8 cellular contexts compared by ENCODE assay signal in the genomic region with DNA sequence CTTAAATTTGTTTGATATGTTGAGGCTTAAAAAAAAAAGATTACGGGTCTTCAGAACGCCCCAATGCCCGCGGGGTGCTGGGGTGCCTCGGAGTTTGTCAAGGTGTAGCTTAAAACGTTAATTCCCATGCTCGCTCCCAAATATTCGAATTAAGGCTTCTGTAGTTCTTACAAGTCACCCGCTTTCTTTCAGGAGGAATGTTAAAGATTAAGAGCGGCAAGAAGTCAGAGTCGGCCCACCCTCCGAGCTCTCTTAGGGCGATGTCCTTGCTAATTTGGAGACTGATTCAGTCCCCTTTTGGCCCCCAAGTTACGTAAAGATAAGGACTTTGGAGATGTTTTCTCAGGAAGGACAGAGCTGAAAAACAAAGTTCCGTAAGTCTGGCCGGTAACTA. TPM values are rescaled to one million over a fixed set of nuclear protein-coding genes. Genes with fewer than 3 reads are reported as not detected.
DNase-seq lines count a peak whose midpoint lies in the region; ATAC-seq, FAIRE-seq and TF ChIP-seq lines count a peak whose summit lies in the region.

No MANE protein-coding gene starts in this region.

- peak overlapping the region; percentile 82 to 98 (median 93) for H3K27ac ChIP-seq in BLaER1 treated with 17β-estradiol and CSF1 and Interleukin-3, amounts not matched to agents 10 nM and 100 nM
- H3K27ac ChIP-seq in kidney (ENCODE audit: low read depth in 2 of 2, low read length in 2 of 2) (peak overlapping the region; percentile 72 to 85), thyroid gland (peak overlapping the region; percentile 64 to 85 (median 82))

- peaks cover 22 to 32% (median 29%) of the 10 kb centered on the region in 10 experiments for H3K4me1 ChIP-seq in BLaER1 treated with 17β-estradiol and CSF1 and Interleukin-3, amounts not matched to agents 10 nM and 100 nM
- H3K4me1 ChIP-seq in kidney (ENCODE audit: control insufficient read depth in 1 of 2, insufficient read depth in 1 of 2, low read depth in 1 of 2, low read length in 2 of 2) (peaks cover 9 to 12% of the 10 kb centered on the region in 2 donors), thyroid gland (peaks cover 15 to 26% of the 10 kb centered on the region in 2 donors)

- H3K9me3 Mint-ChIP-seq in HFFc6: peaks cover 17% of the 10 kb centered on the region
- no peaks in the 10 kb centered on the region for H3K9me3 Mint-ChIP-seq in activated naive CD8-positive, alpha-beta T cell treated with anti-CD3 and anti-CD28 coated beads, Interleukin-2, amount 50 U/mL, for 24 hours

- no peak for FAIRE-seq in kidney (lab: Jason Lieb, UNC)

- TF ChIP-seq CTCF in HFFc6 (IDR thresholded peaks at IDR 0.05) (no peak), kidney (IDR thresholded peaks at IDR 0.05; ENCODE audit: borderline replicate concordance, extremely low read depth, insufficient read depth) (no peak), thyroid gland (IDR thresholded peaks at IDR 0.05) (no peak)

- intact Hi-C loops in kidney (cut with DNase I) (no loop called here), thyroid gland (cut with DNase I) (no loop called here)

- H4K20me1 ChIP-seq in BLaER1 treated with 17β-estradiol and CSF1 and Interleukin-3, amounts not matched to agents 10 nM and 100 nM: peaks cover 38 to 42% (median 41%) of the 10 kb centered on the region in 11 experiments

- peak overlapping the region; percentile 96 for H3K4me3 Mint-ChIP-seq in HFFc6
- H3K4me3 Mint-ChIP-seq in activated naive CD8-positive, alpha-beta T cell treated with anti-CD3 and anti-CD28 coated beads, Interleukin-2, amount 50 U/mL, for 24 hours: peak overlapping the region; percentile 98

- 12 to 13% methylated on average over 16 of the region's 16 CpGs for WGBS in thyroid gland, 2 donors

- H3K9ac ChIP-seq in BLaER1 treated with 17β-estradiol and CSF1 and Interleukin-3, amounts not matched to agents 10 nM and 100 nM: peak overlapping the region; percentile 91 to 99 (median 96)
- peak overlapping the region; percentile 61 to 91 for H3K9ac ChIP-seq in kidney (ENCODE audit: low read length in 2 of 2)

- no peak for TF ChIP-seq POLR2A in thyroid gland (IDR thresholded peaks at IDR 0.05)

- peaks cover 39% of the 10 kb centered on the region for H3K36me3 Mint-ChIP-seq in HFFc6 (ENCODE audit: low read depth)
- H3K36me3 Mint-ChIP-seq in activated naive CD8-positive, alpha-beta T cell treated with anti-CD3 and anti-CD28 coated beads, Interleukin-2, amount 50 U/mL, for 24 hours (ENCODE audit: low read depth): peaks cover 45% of the 10 kb centered on the region

- no peak for ATAC-seq in activated naive CD8-positive, alpha-beta T cell treated with anti-CD3 and anti-CD28 coated beads, Interleukin-2, amount 50 U/mL, for 24 hours
- ATAC-seq in activated CD4-positive, CD25-positive, alpha-beta regulatory T cell treated with anti-CD3 and anti-CD28 coated beads, Interleukin-2, amount 50 U/mL, for 24 hours: no peak
- no peak for ATAC-seq in GM21390 (IDR thresholded peaks at IDR 0.05; ENCODE audit: unreplicated experiment)

- H3K4me3 ChIP-seq in BLaER1 treated with 17β-estradiol and CSF1 and Interleukin-3, amounts not matched to agents 10 nM and 100 nM: peak overlapping the region; percentile 82 to 99 (median 94)
- peak overlapping the region; percentile 81 to 92 for H3K4me3 ChIP-seq in kidney (ENCODE audit: low read length in 2 of 2)
- H3K4me3 ChIP-seq in thyroid gland (replicated peaks in 1 of 3): peak overlapping the region; percentile 13 to 68 (median 52)

- peak overlapping the region; percentile 78 to 91 (median 81) for H3K4me2 ChIP-seq in BLaER1 treated with 17β-estradiol and CSF1 and Interleukin-3, amounts not matched to agents 10 nM and 100 nM

- peaks cover 18% of the 10 kb centered on the region for H3K27me3 Mint-ChIP-seq in HFFc6 (ENCODE audit: insufficient read depth)
- H3K27me3 Mint-ChIP-seq in activated naive CD8-positive, alpha-beta T cell treated with anti-CD3 and anti-CD28 coated beads, Interleukin-2, amount 50 U/mL, for 24 hours: peaks cover 11% of the 10 kb centered on the region

- no peak for DNase-seq in HFFc6
- no peak for DNase-seq in activated naive CD8-positive, alpha-beta T cell treated with anti-CD3 and anti-CD28 coated beads, Interleukin-2, amount 50 U/mL, for 24 hours
- DNase-seq in kidney: no peak
- DNase-seq in thyroid gland: peak in 1 of 2 donors; percentile 12
- DNase-seq in OCI-M2 (lab: John Stamatoyannopoulos, UW; ENCODE audit: unreplicated experiment): no peak

- peaks cover 0 to 9% (median 0%) of the 10 kb centered on the region in 11 experiments; a peak in 3 of 22 replicates for H3K9me3 ChIP-seq in BLaER1 treated with 17β-estradiol and CSF1 and Interleukin-3, amounts not matched to agents 10 nM and 100 nM (replicated peaks in 1 of 11)
- no peaks in the 10 kb centered on the region for H3K9me3 ChIP-seq in kidney (ENCODE audit: control insufficient read depth in 1 of 2, low read length in 2 of 2)
- no peaks in the 10 kb centered on the region for H3K9me3 ChIP-seq in thyroid gland

- H3K36me3 ChIP-seq in BLaER1 treated with 17β-estradiol and CSF1 and Interleukin-3, amounts not matched to agents 10 nM and 100 nM: peaks cover 18 to 35% (median 34%) of the 10 kb centered on the region in 11 experiments
- H3K36me3 ChIP-seq in kidney (ENCODE audit: control insufficient read depth in 1 of 2, insufficient read depth in 2 of 2, low read length in 2 of 2) (peaks cover 6 to 16% of the 10 kb centered on the region in 2 donors), thyroid gland (peaks cover 2 to 3% of the 10 kb centered on the region in 2 donors)

- peak overlapping the region; percentile 98 for H3K27ac Mint-ChIP-seq in HFFc6
- H3K27ac Mint-ChIP-seq in activated naive CD8-positive, alpha-beta T cell treated with anti-CD3 and anti-CD28 coated beads, Interleukin-2, amount 50 U/mL, for 24 hours: peak overlapping the region; percentile 100

- H3K4me1 Mint-ChIP-seq in HFFc6 (ENCODE audit: low read depth): peaks cover 28% of the 10 kb centered on the region
- peaks cover 58% of the 10 kb centered on the region for H3K4me1 Mint-ChIP-seq in activated naive CD8-positive, alpha-beta T cell treated with anti-CD3 and anti-CD28 coated beads, Interleukin-2, amount 50 U/mL, for 24 hours

- no peaks in the 10 kb centered on the region for H3K27me3 ChIP-seq in BLaER1 treated with 17β-estradiol and CSF1 and Interleukin-3, amounts not matched to agents 10 nM and 100 nM
- H3K27me3 ChIP-seq in thyroid gland: no peaks in the 10 kb centered on the region

RNA-seq across cellular contexts. Expression of a gene that starts 0.8 kb away (rescaled TPM):
- 1,000 to 10,000 TPM; 1,557 to 2,328 (median 1,897) TPM for total RNA-seq in HFFc6 (2021; fragmentation: NEBNext Ultra II Directional; extraction: Animal tissue kit (Norgen Biotek cat#: 25700))
- total RNA-seq in kidney (612 TPM), thyroid gland (100 to 1,000 TPM; 455 to 777 (median 561) TPM)
- 611 TPM for polyA plus RNA-seq in kidney (ENCODE audit: insufficient read depth, low read depth, low replicate concordance)

RNA-seq across cellular contexts. Expression of a gene that starts 32.6 kb away (rescaled TPM):
- total RNA-seq in HFFc6 (2021; fragmentation: NEBNext Ultra II Directional; extraction: Animal tissue kit (Norgen Biotek cat#: 25700)): under 1 TPM in 2 of 6 experiments, not detected in 4; 0.16 to 0.17 TPM
- total RNA-seq in kidney: 1.8 TPM
- polyA plus RNA-seq in kidney (ENCODE audit: insufficient read depth, low read depth, low replicate concordance): 0.39 TPM
- total RNA-seq in thyroid gland: 1 to 10 TPM in 2 of 4 donors, under 1 TPM in 1, not detected in 1; 0.67 to 1.4 (median 1.0) TPM
